Comparison of ENCODE assay signal across 19 cellular contexts in the genomic region with DNA sequence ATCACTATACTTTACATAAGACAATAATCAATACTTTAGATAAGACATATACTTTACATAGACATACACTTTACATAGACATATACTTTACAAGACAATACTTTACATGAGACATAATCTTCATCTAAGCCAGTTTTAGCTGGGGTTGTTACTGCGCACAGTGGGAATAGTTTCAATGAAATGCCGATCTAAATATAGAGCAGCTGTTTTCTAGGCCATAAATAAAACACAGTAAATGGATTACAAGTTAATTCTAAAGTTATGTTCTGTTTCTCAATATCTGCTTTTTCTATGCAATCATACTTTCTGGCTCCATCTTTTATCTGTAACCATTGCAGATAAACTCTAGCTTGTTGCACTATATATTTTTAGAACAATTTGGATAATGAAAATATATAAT.
"Had no signal": no experiment of that assay in that cellular context is flagged by ENCODE, and none has a peak within 500 bp of the region (broad histone marks: within the 10 kb centered on the region; RNA-seq: fewer than 3 reads in every experiment).

No MANE protein-coding gene starts in this region.

- H3K4me3 ChIP-seq: heart right ventricle, hepatocyte, lower lobe of right lung, mucosa of descending colon, ovary, spleen, suprapubic skin, tibial nerve, uterus had no signal

- H3K27ac ChIP-seq: heart right ventricle, hepatocyte, lower lobe of right lung, ovary, spleen, suprapubic skin, tibial nerve, uterus had no signal

- H3K9me3 ChIP-seq: heart right ventricle, lower lobe of right lung, mucosa of descending colon, ovary, tibial nerve, uterus had no signal

- H3K27me3 ChIP-seq: heart right ventricle, hepatocyte, ovary, spleen, suprapubic skin, tibial nerve, uterus had no signal

- H3K36me3 ChIP-seq: heart right ventricle, lower lobe of right lung, ovary, spleen, suprapubic skin, tibial nerve, uterus had no signal

- DNase-seq: heart right ventricle; islet precursor cell; left cardiac atrium; lower lobe of right lung; mammary epithelial cell; mesendoderm; midbrain; mucosa of descending colon; naive thymus-derived CD4-positive, alpha-beta T cell; ovary; right cardiac atrium; small intestine; spleen; stimulated activated CD4-positive, alpha-beta T cell treated with anti-CD3 and anti-CD28 coated beads, Interleukin-4, amount 100 ng/mL, for 24 hours; stimulated activated naive CD4-positive, alpha-beta T cell; uterus had no signal

- H3K4me1 ChIP-seq: heart right ventricle, lower lobe of right lung, spleen, suprapubic skin, tibial nerve, uterus had no signal
